8 cellular contexts compared by ENCODE assay signal in the genomic region with DNA sequence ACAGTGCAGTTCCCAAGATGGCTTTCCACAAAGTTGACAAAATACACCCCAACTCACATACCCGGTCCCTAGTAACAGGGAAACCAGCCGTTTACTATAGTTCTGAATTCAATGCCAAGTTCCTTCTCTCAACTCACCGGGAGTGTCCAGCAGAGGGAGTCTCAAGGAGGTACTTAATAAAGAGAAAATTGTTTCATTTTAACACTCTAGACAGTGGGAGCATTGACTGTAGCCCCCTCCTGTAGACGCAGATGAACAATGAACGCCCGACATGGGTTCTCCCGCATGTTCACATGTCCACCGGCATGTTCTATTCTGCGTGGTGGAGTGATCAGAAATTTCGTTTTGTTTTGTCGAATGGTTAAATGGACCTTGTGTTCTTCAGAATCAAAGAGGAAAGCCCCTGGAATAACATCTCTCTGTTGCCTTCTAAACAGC. TPM values are rescaled to one million over a fixed set of nuclear protein-coding genes. Genes with fewer than 3 reads are reported as not detected.
A peak's percentile ranks its signal among the peaks of the same experiment; 100 is the strongest.
DNase-seq lines count a peak whose midpoint lies in the region; ATAC-seq, FAIRE-seq and TF ChIP-seq lines count a peak whose summit lies in the region.

No MANE protein-coding gene starts in this region.

- 0 to 1% methylated on average over 11 of the region's 11 CpGs for WGBS in pancreas, 2 donors

- ATAC-seq in GM18870 (IDR thresholded peaks at IDR 0.05; ENCODE audit: unreplicated experiment) (peak; percentile 41), Right ventricle myocardium superior (ENCODE audit: poor library complexity) (peak; percentile 72), pancreas (peak; percentile 67 to 85 (median 76)), HG02970 (IDR thresholded peaks at IDR 0.05; ENCODE audit: low FRiP score, unreplicated experiment) (no peak)

- H3K36me3 ChIP-seq in SJSA1 (peaks cover 13% of the 10 kb centered on the region), adipocyte (ENCODE audit: control insufficient read depth, insufficient read depth, low read length, severe bottlenecking) (peaks cover 2% of the 10 kb centered on the region), pancreas (no peaks in the 10 kb centered on the region)

- peak overlapping the region; percentile 89 for H3K9ac ChIP-seq in adipocyte (ENCODE audit: low read length)

- peak; percentile 73 for DNase-seq in AG08395 (ENCODE audit: low spot score)
- peak; percentile 47 for DNase-seq in LNCaP clone FGC (ENCODE audit: low read depth)
- peak; percentile 66 to 81 for DNase-seq in SJSA1 (ENCODE audit: low read depth in 1 of 2, low spot score in 2 of 2)
- DNase-seq in adipocyte (ENCODE audit: low read depth): peak; percentile 92
- DNase-seq in Right ventricle myocardium superior: no peak
- DNase-seq in pancreas: peak in 4 of 6 donors; percentile 50 to 72 (median 60)

- H3K9me3 ChIP-seq in SJSA1 (replicated peaks): peaks cover 3% of the 10 kb centered on the region; the same call in 1 of the 2 replicates
- H3K9me3 ChIP-seq in adipocyte (ENCODE audit: control insufficient read depth, low read length): no peaks in the 10 kb centered on the region
- H3K9me3 ChIP-seq in pancreas: no peaks in the 10 kb centered on the region

- H3K4me3 ChIP-seq in LNCaP clone FGC (ENCODE audit: low read depth, low read length) (peak overlapping the region; percentile 68), SJSA1 (peak overlapping the region; percentile 48), adipocyte (ENCODE audit: low read length) (peak overlapping the region; percentile 87), pancreas (peak overlapping the region; percentile 45 to 87 (median 60))

- FAIRE-seq in pancreas (lab: Jason Lieb, UNC): no peak

- intact Hi-C loops in Right ventricle myocardium superior (cut with DNase I) (loop anchor here (5.0 kb wide), 3 partner anchors 44 to 226 kb away; no protein-coding TSS in a partner anchor), pancreas (cut with DNase I) (loop anchor here in 2 of 3 donors (10.0 kb wide), 3 partner anchors 131 to 229 kb away; no protein-coding TSS in a partner anchor)

- peak overlapping the region; percentile 73 for H3K27ac ChIP-seq in SJSA1
- H3K27ac ChIP-seq in pancreas: peak overlapping the region in 3 of 4 donors; percentile 68 to 92 (median 91)

- peaks cover 43% of the 10 kb centered on the region for H3K4me1 ChIP-seq in SJSA1 (replicated peaks)
- peaks cover 41% of the 10 kb centered on the region for H3K4me1 ChIP-seq in adipocyte (ENCODE audit: control insufficient read depth, insufficient read depth, low read length)
- H3K4me1 ChIP-seq in pancreas: peaks cover 5 to 39% (median 29%) of the 10 kb centered on the region in 3 donors

- TF ChIP-seq CTCF in LNCaP clone FGC (IDR thresholded peaks at IDR 0.05; ENCODE audit: control insufficient read depth, extremely low read depth, insufficient read depth) (peak; percentile 63), pancreas (IDR thresholded peaks at IDR 0.05) (peak; percentile 42 to 45 (median 43))

- H3K27me3 ChIP-seq in SJSA1 (replicated peaks) (no peaks in the 10 kb centered on the region), adipocyte (replicated peaks; ENCODE audit: control insufficient read depth, insufficient read depth, low read length) (peaks cover 5% of the 10 kb centered on the region), pancreas (no peaks in the 10 kb centered on the region)

RNA-seq across cellular contexts. Expression of a gene that starts 1.9 kb away (rescaled TPM):
- 6.8 and 10.9 TPM in 2 replicates for total RNA-seq in SJSA1 (2014; rRNA removed; shearing (Covaris generic))
- total RNA-seq in Right ventricle myocardium superior (88.5 TPM), pancreas (10 to 100 TPM; 21.4 to 49.0 (median 26.5) TPM)
- 1 to 10 TPM; 6.7 to 9.8 TPM for polyA plus RNA-seq in pancreas

RNA-seq across cellular contexts. Expression of a gene that starts 53.2 kb away (rescaled TPM):
- total RNA-seq in SJSA1 (2014; rRNA removed; shearing (Covaris generic)): 3.8 and 7.0 TPM in 2 replicates
- total RNA-seq in Right ventricle myocardium superior (4.2 TPM), pancreas (10 to 100 TPM in 1 of 6 donors, 1 to 10 TPM in 4, under 1 TPM in 1; 0.74 to 18.4 (median 2.6) TPM)
- polyA plus RNA-seq in pancreas: 1 to 10 TPM; 1.5 to 2.3 TPM
